ENCODE assay signal across 11 cellular contexts in the genomic region with DNA sequence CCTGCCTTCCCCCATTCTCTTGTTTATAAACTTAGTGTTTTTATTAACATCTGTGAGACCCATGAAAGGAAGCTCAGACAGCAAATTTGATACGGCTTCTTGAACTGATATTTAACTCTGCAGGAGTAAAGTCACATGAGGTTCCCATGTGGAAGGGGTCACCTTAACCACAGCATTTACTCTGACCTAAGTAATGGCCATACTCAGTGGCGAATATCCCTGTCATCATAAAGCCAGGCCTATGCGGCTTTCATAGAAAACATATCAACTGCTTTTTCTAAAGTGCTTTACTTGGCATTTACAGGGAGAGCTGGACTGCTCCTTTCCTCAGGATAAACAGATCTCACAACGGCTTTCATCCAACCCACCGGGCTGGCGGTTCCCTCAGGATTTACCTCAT. TPM values are rescaled to one million over a fixed set of nuclear protein-coding genes. Genes with fewer than 3 reads are reported as not detected.
"Had no signal": no experiment of that assay in that cellular context is flagged by ENCODE, and none has a peak within 500 bp of the region (broad histone marks: within the 10 kb centered on the region; RNA-seq: fewer than 3 reads in every experiment).

No MANE protein-coding gene starts in this region.

- H3K36me3 Mint-ChIP-seq: IgD-negative memory B cell had no signal

- H3K36me3 ChIP-seq: HAP-1 had no signal

- H3K27me3 Mint-ChIP-seq: IgD-negative memory B cell had no signal

- ATAC-seq: HCT116, HepG2 had no signal

- H3K4me3 ChIP-seq: HAP-1 had no signal

- H3K9me3 ChIP-seq: HAP-1 had no signal

- H3K4me1 Mint-ChIP-seq: IgD-negative memory B cell had no signal

- H3K27ac ChIP-seq: HL-60 had no signal

- DNase-seq: GOT3, H7, HFFc6, KBM-7 had no signal

- H3K4me1 ChIP-seq: HAP-1 had no signal

- H3K4me3 Mint-ChIP-seq: HFFc6, IgD-negative memory B cell had no signal

- H3K27ac Mint-ChIP-seq: HFFc6, IgD-negative memory B cell had no signal

RNA-seq across cellular contexts. Expression of a gene that starts 9.0 kb away (rescaled TPM):
- total RNA-seq: HepG2, HFFc6, HT1080 had no signal
- polyA plus RNA-seq: HepG2, IgD-negative memory B cell had no signal

RNA-seq across cellular contexts. Expression of a gene that starts 30.3 kb away (rescaled TPM):
- total RNA-seq: H4, H7, HepG2, HFFc6, HT1080 had no signal
- polyA plus RNA-seq: IgD-negative memory B cell had no signal

RNA-seq across cellular contexts. Expression of a gene that starts 41.5 kb away (rescaled TPM):
- total RNA-seq: H4, H7, HepG2, HFFc6, HT1080 had no signal
- polyA plus RNA-seq: HepG2, IgD-negative memory B cell had no signal
